In genomic region chr1:22452401-22452963, GRCh38 we compare ENCODE assay signal across 8 cellular contexts. TPM values are rescaled to one million over a fixed set of nuclear protein-coding genes. Genes with fewer than 3 reads are reported as not detected.
DNase-seq lines count a peak whose midpoint lies in the region; ATAC-seq and TF ChIP-seq lines count a peak whose summit lies in the region.

No MANE protein-coding gene starts in this region.

- peak; percentile 46 for TF ChIP-seq RAD21 in neural cell (conservative IDR thresholded peaks at IDR 0.05)

- peak overlapping the region; percentile 81 for H3K27ac Mint-ChIP-seq in activated CD4-positive, alpha-beta memory T cell treated with anti-CD3 and anti-CD28 coated beads for 36 hours

- peak; percentile 14 for ATAC-seq in GM21786 (IDR thresholded peaks at IDR 0.05; ENCODE audit: unreplicated experiment)

- H3K4me3 Mint-ChIP-seq in activated CD4-positive, alpha-beta memory T cell treated with anti-CD3 and anti-CD28 coated beads for 36 hours, result peak overlapping the region; percentile 89

- no peaks in the 10 kb centered on the region for H3K9me3 ChIP-seq in neural cell (ENCODE audit: low read length)

- peak overlapping the region; percentile 94 for H3K9ac ChIP-seq in neural cell (ENCODE audit: low read length)

- H3K4me2 ChIP-seq in neural cell (ENCODE audit: low read length), result peak overlapping the region; percentile 79

- intact Hi-C loops in activated CD4-positive, alpha-beta memory T cell treated with anti-CD3 and anti-CD28 coated beads for 36 hours (cut with micrococcal nuclease), result no loop called here

- H3K27me3 ChIP-seq in neural cell (ENCODE audit: insufficient read depth, low read depth, low read length), result no peaks in the 10 kb centered on the region

- H3K79me2 ChIP-seq in neural cell (replicated peaks; ENCODE audit: insufficient read depth, low read length), result peaks cover 11% of the 10 kb centered on the region

- TF ChIP-seq EP300 in neural cell (conservative IDR thresholded peaks at IDR 0.05; ENCODE audit: poor library complexity, severe bottlenecking), result no peak

- no peaks in the 10 kb centered on the region for H3K9me2 ChIP-seq in neural cell (ENCODE audit: insufficient read depth, low read length)

- no peaks in the 10 kb centered on the region for H3K9me3 Mint-ChIP-seq in activated CD4-positive, alpha-beta memory T cell treated with anti-CD3 and anti-CD28 coated beads for 36 hours

- POLR2A ChIA-PET in activated CD4-positive, alpha-beta memory T cell treated with anti-CD3 and anti-CD28 coated beads for 36 hours (lab: Charles Lee), result interaction anchor here (0.6 kb wide), 1 partner anchor 1819 kb away, joined by 3 read pairs; no protein-coding TSS in a partner anchor

- CTCF ChIA-PET in activated CD4-positive, alpha-beta memory T cell treated with anti-CD3 and anti-CD28 coated beads for 36 hours (lab: Charles Lee), result interaction anchor here (1.1 kb wide), 1 partner anchor 9 kb away, joined by 3 read pairs; no protein-coding TSS in a partner anchor

- DNase-seq in NOMO-1 treated with DMSO at 0.1 percent for 48 hours (lab: John Stamatoyannopoulos, UW; ENCODE audit: unreplicated experiment) (peak; percentile 69), NOMO-1 treated with dmso at 0.1 percent for 144 hours (lab: John Stamatoyannopoulos, UW; ENCODE audit: unreplicated experiment) (no peak), LHCN-M2 (ENCODE audit: low read depth) (peak; percentile 35), fibroblast of the conjunctiva (ENCODE audit: low read depth) (peak; percentile 36), retina (no peak)
- peak; percentile 28 for DNase-seq in activated CD4-positive, alpha-beta memory T cell treated with anti-CD3 and anti-CD28 coated beads for 36 hours

- no peaks in the 10 kb centered on the region for H3K27me3 Mint-ChIP-seq in activated CD4-positive, alpha-beta memory T cell treated with anti-CD3 and anti-CD28 coated beads for 36 hours

- H3K36me3 Mint-ChIP-seq in activated CD4-positive, alpha-beta memory T cell treated with anti-CD3 and anti-CD28 coated beads for 36 hours, result no peaks in the 10 kb centered on the region

- no peaks in the 10 kb centered on the region for H4K20me1 ChIP-seq in neural cell (ENCODE audit: insufficient read depth)

- H3K27ac ChIP-seq in neural cell (ENCODE audit: low read length), result peak overlapping the region; percentile 91

- TF ChIP-seq CTCF in neural cell (IDR thresholded peaks at IDR 0.05; ENCODE audit: poor library complexity, severe bottlenecking), result no peak

- peaks cover 4% of the 10 kb centered on the region for H3F3A ChIP-seq in neural cell (ENCODE audit: insufficient read depth, low read length, poor library complexity, severe bottlenecking)

- peaks cover 27% of the 10 kb centered on the region for H3K4me1 Mint-ChIP-seq in activated CD4-positive, alpha-beta memory T cell treated with anti-CD3 and anti-CD28 coated beads for 36 hours (ENCODE audit: low read depth)

- H2AFZ ChIP-seq in neural cell (ENCODE audit: low read depth, low read length), result peak overlapping the region; percentile 77

- H3K4me3 ChIP-seq in neural cell (ENCODE audit: low read length), result peak overlapping the region; percentile 86

- H3K36me3 ChIP-seq in neural cell (ENCODE audit: insufficient read depth, low read length), result no peaks in the 10 kb centered on the region

TF ChIP-seq in neural cell, 6 proteins besides CTCF, POLR2A, EP300 and RAD21:
- TF ChIP-seq POLR2AphosphoS5 (IDR thresholded peaks at IDR 0.05) (peak; percentile 32), TAF1 (IDR thresholded peaks at IDR 0.05; ENCODE audit: low read depth) (no peak), REST (IDR thresholded peaks at IDR 0.05; ENCODE audit: borderline replicate concordance) (peak; percentile 82)

RNA-seq across cellular contexts. Expression of gene ZBTB40, which starts 0.8 kb away (rescaled TPM):
- 10.1 and 12.9 TPM in 2 replicates for total RNA-seq in LHCN-M2 (2014; rRNA removed)
- 5.2 TPM for polyA plus RNA-seq in LHCN-M2 (2012)
- total RNA-seq in activated CD4-positive, alpha-beta memory T cell treated with anti-CD3 and anti-CD28 coated beads for 36 hours, result 10 to 100 TPM; 11.8 to 12.9 TPM
- 12.2 and 12.7 TPM in 2 replicates for polyA plus RNA-seq in neural cell
- polyA minus RNA-seq in neural cell, result 14.4 and 15.6 TPM in 2 replicates

Comparison
In these comparisons a context has a peak if more than half of its experiments do, and no peak if none do; other contexts are left out.
1. DNase-seq: peak in NOMO-1 treated with DMSO at 0.1 percent for 48 hours (single experiment), LHCN-M2 (single experiment), activated CD4-positive, alpha-beta memory T cell treated with anti-CD3 and anti-CD28 coated beads for 36 hours (single experiment) and fibroblast of the conjunctiva (single experiment); none in NOMO-1 treated with dmso at 0.1 percent for 144 hours (single experiment) and retina (single experiment).